9 cellular contexts compared by ENCODE assay signal in the genomic region with DNA sequence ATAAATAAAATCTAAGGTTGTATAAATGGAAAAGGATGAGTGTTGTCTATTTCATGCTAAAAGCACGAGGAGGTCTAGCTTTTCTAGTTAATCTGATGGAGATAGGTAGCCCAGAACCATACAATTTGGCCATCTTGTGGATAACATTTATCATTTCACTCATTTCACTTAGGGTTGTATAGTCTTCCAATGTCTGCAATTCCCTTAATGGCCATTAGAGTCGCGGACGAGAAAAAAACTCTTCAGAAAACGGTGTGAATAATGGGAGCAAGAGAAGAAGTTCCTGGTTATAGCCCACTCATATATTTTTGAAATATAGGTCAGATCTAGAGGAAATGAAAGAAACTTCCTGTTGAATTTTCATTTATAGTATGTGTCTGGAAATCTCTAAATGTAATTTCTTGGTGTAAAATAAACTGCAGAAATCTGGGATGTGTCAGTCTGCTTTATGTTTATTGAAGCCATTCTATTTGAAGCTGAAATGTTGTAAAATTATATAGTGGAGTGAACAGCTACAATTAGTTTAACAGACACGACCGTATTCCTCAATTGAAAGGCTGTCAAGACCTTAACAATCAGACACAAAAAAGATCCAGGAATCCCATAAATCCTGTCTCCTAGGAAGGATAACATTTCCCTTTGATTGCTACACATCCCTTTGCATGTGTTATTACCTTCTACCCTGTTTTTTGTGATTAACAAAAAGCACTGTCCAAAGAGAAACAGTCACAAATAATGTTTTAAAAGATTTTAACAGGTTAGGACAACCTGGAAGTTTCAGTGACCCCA. TPM values are rescaled to one million over a fixed set of nuclear protein-coding genes. Genes with fewer than 3 reads are reported as not detected.
A peak's percentile ranks its signal among the peaks of the same experiment; 100 is the strongest.
DNase-seq lines count a peak whose midpoint lies in the region; ATAC-seq and TF ChIP-seq lines count a peak whose summit lies in the region.
"Had no signal": no experiment of that assay in that cellular context is flagged by ENCODE, and none has a peak within 500 bp of the region (broad histone marks: within the 10 kb centered on the region; RNA-seq: fewer than 3 reads in every experiment).

No MANE protein-coding gene starts in this region.

- H2BK15ac ChIP-seq in H9 (ENCODE audit: low read depth, low read length) = no peak overlapping the region

- no peaks in the 10 kb centered on the region for H3K36me3 Mint-ChIP-seq in H9 (ENCODE audit: insufficient read depth in 1 of 3, low read depth in 3 of 3)

- TF ChIP-seq EP300 in suprapubic skin (IDR thresholded peaks at IDR 0.05) = no peak

- no peak for ATAC-seq in HG02885 (IDR thresholded peaks at IDR 0.05; ENCODE audit: poor library complexity, unreplicated experiment)
- ATAC-seq: left lung had no signal

- no peaks in the 10 kb centered on the region for H3K79me1 ChIP-seq in H9 (ENCODE audit: insufficient read depth, low read depth, low read length, poor library complexity, severe bottlenecking)

- H3K18ac ChIP-seq in H9 (ENCODE audit: insufficient read length, low read depth, low read length) = no peak overlapping the region

- no peaks in the 10 kb centered on the region for H3K36me3 ChIP-seq in Peyer's patch
- H3K36me3 ChIP-seq in suprapubic skin = no peaks in the 10 kb centered on the region
- H3K36me3 ChIP-seq: left lung had no signal

- no peak overlapping the region for H4K5ac ChIP-seq in H9 (ENCODE audit: insufficient read length, low read depth, low read length)

- no peaks in the 10 kb centered on the region for H3K9me3 ChIP-seq in H9 (ENCODE audit: control insufficient read depth, low read depth, low read length)
- H3K9me3 ChIP-seq in Peyer's patch = no peaks in the 10 kb centered on the region
- H3K9me3 ChIP-seq in suprapubic skin = no peaks in the 10 kb centered on the region
- H3K9me3 ChIP-seq: left lung had no signal

- H3K4me2 ChIP-seq in H9 (ENCODE audit: insufficient read depth, insufficient read length, low read length) = no peak overlapping the region

- H3T11ph ChIP-seq in H9 (ENCODE audit: low read length) = no peak overlapping the region

- no peak overlapping the region for H3K14ac ChIP-seq in H9 (ENCODE audit: insufficient read depth, low read length)

- TF ChIP-seq CTCF in H9 (conservative IDR thresholded peaks at IDR 0.05) (peak; percentile 61), Peyer's patch (IDR thresholded peaks at IDR 0.05) (peak in 4 of 6 experiments; percentile 17 to 34 (median 28)), epithelial cell of proximal tubule (conservative IDR thresholded peaks at IDR 0.05; ENCODE audit: low read depth, low read length) (peak; percentile 38), suprapubic skin (IDR thresholded peaks at IDR 0.05) (peak; percentile 8 to 17)

- H3K9ac ChIP-seq in H9 (ENCODE audit: extremely low read depth, insufficient read length, low read length) = no peak overlapping the region

- H4K91ac ChIP-seq in H9 (ENCODE audit: insufficient read length, low read depth, low read length) = no peak overlapping the region

- H3K27me3 ChIP-seq in H9 (ENCODE audit: insufficient read depth, low read length) (peaks cover 11% of the 10 kb centered on the region; the same call in 1 of the 2 replicates), Peyer's patch (no peaks in the 10 kb centered on the region), suprapubic skin (no peaks in the 10 kb centered on the region)
- H3K27me3 ChIP-seq: left lung had no signal

- no peaks in the 10 kb centered on the region; a peak in 1 of 5 replicates for H3K9me3 Mint-ChIP-seq in H9

- no peak overlapping the region for H3K27ac Mint-ChIP-seq in H9

- no peak overlapping the region for H2BK12ac ChIP-seq in H9 (ENCODE audit: insufficient read length, low read depth, low read length)

- WGBS in H9 (ENCODE audit: extremely low coverage, insufficient read length, low lambda C conversion rate) = no CpG with 5 or more reads among the region's 7 CpGs
- 66% methylated on average over 7 of the region's 7 CpGs for WGBS in suprapubic skin

- H2BK120ac ChIP-seq in H9 (ENCODE audit: low read depth, low read length, poor library complexity, severe bottlenecking) = no peak overlapping the region

- H3K23me2 ChIP-seq in H9 (ENCODE audit: insufficient read length, low read depth, low read length, poor library complexity, severe bottlenecking) = no peaks in the 10 kb centered on the region

- DNase-seq in H9 = no peak
- no peak for DNase-seq in Peyer's patch
- DNase-seq in epithelial cell of proximal tubule (ENCODE audit: low read depth) = no peak
- DNase-seq in suprapubic skin (ENCODE audit: low spot score in 2 of 2) = no peak
- no peak for DNase-seq in H4 (ENCODE audit: low spot score)
- no peak for DNase-seq in A172 (ENCODE audit: low spot score)
- DNase-seq: cerebellar nuclear complex, left lung had no signal

- no peak overlapping the region for H2AK5ac ChIP-seq in H9 (ENCODE audit: insufficient read length, low read length)

- no peaks in the 10 kb centered on the region for H4K20me1 ChIP-seq in H9 (ENCODE audit: control insufficient read depth, insufficient read depth, insufficient read length)

- no peaks in the 10 kb centered on the region; the same call in 1 of the 2 replicates for H3K79me2 ChIP-seq in H9 (ENCODE audit: insufficient read depth, low read length)

- no peak overlapping the region for H2AFZ ChIP-seq in H9 (ENCODE audit: low read length)

- peaks cover 63% of the 10 kb centered on the region for H3K27me3 Mint-ChIP-seq in H9 (ENCODE audit: low read depth)

- H2BK5ac ChIP-seq in H9 (ENCODE audit: insufficient read length, low read length) = no peak overlapping the region

- H3K27ac ChIP-seq in H9 (ENCODE audit: insufficient read length, low read depth, low read length) (no peak overlapping the region), Peyer's patch (no peak overlapping the region), suprapubic skin (no peak overlapping the region)
- H3K27ac ChIP-seq: left lung had no signal

- H3K4ac ChIP-seq in H9 (ENCODE audit: low read depth, low read length) = no peak overlapping the region

- H3K56ac ChIP-seq in H9 (ENCODE audit: insufficient read length, low read depth, low read length) = no peak overlapping the region

- peaks cover 6 to 15% of the 10 kb centered on the region in 2 experiments for H3K4me1 Mint-ChIP-seq in H9

- no peak overlapping the region for H2BK20ac ChIP-seq in H9 (ENCODE audit: low read depth, low read length, poor library complexity, severe bottlenecking)

- H3K4me3 ChIP-seq in Peyer's patch (no peak overlapping the region), epithelial cell of proximal tubule (ENCODE audit: low read depth, low read length) (no peak overlapping the region), suprapubic skin (no peak overlapping the region)
- H3K4me3 ChIP-seq: left lung had no signal

- no peak overlapping the region for H3K23ac ChIP-seq in H9 (ENCODE audit: insufficient read length, low read depth, low read length)

- H4K8ac ChIP-seq in H9 (replicated peaks; ENCODE audit: insufficient read length, low read depth, low read length) = no peak overlapping the region

- H3K4me1 ChIP-seq in H9 (ENCODE audit: insufficient read depth, low read length) = no peaks in the 10 kb centered on the region
- no peaks in the 10 kb centered on the region for H3K4me1 ChIP-seq in Peyer's patch
- H3K4me1 ChIP-seq in suprapubic skin = no peaks in the 10 kb centered on the region
- H3K4me1 ChIP-seq: left lung had no signal

- TF ChIP-seq POLR2A in Peyer's patch (IDR thresholded peaks at IDR 0.05) (no peak), suprapubic skin (IDR thresholded peaks at IDR 0.05) (no peak)

- H3K4me3 Mint-ChIP-seq in H9 = no peak overlapping the region

RNA-seq across cellular contexts. Expression of a gene that starts 47.7 kb away (rescaled TPM):
- total RNA-seq in H9 (2021) (6.4 and 6.5 TPM in 2 replicates), Peyer's patch (100 to 1,000 TPM in 1 of 4 donors, 10 to 100 TPM in 3; 21.5 to 137 (median 83.4) TPM), epithelial cell of proximal tubule (56.7 and 66.3 TPM in 2 replicates), suprapubic skin (100 to 1,000 TPM in 3 of 4 donors, 10 to 100 TPM in 1; 98.7 to 157 (median 128) TPM)
- total RNA-seq in H4 (2014; rRNA removed; shearing (Covaris generic)) = 1.6 TPM in 1 of 2 replicates, not detected in the other
- total RNA-seq in A172 (2014; rRNA removed; shearing (Covaris generic)) = 21.2 and 23.5 TPM in 2 replicates
